Comparison of ENCODE assay signal across 1 cellular context in the genomic region with DNA sequence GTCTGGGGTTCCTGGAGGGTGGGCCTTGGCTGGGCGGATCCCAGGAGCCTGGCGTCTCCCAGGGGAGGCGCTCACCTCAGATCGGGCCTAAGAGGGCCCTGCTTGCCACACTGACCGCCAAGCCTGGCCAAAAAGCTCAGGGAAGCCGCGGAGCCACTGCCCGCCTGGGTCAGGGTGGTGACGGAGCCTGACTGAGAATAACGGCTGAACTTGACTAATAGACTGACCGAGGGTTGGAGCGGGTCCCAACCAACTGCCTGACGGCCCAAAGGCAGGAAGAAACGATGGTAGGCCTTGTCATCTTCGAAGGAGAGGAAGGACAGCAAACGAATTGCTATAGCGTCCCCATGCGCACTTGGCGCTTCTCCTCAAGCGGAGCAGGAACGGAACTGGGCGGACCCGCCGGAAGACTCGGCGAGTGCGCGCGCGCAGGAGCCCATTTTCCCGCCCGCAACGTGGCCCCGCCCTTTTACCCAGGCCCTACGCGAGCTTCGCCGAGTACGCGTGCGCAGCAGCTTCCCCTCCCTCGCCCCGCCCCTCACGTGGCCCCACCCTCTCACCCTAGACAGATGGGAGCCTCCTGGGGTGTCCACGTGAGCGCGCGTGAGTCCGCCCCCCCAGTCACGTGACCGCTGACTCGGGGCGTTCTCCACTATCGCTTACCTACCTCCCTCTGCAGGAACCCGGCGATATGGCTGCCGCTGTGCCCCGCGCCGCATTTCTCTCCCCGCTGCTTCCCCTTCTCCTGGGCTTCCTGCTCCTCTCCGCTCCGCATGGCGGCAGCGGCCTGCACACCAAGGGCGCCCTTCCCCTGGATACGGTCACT.
TF ChIP-seq lines count a peak whose summit lies in the region.

A gene (plus strand): TSS at position 652 of the 826 bp plus-strand sequence. CDS start 40 bp downstream, at position 692.
A gene (minus strand): TSS at position 391 of the 826 bp plus-strand sequence. CDS start 7,895 bp downstream, outside the sequence.

TF ChIP-seq in K562, 482 proteins besides CTCF, POLR2A, EP300 and RAD21 (continued from another document and continues in another):
- TF ChIP-seq, protein P1, sequence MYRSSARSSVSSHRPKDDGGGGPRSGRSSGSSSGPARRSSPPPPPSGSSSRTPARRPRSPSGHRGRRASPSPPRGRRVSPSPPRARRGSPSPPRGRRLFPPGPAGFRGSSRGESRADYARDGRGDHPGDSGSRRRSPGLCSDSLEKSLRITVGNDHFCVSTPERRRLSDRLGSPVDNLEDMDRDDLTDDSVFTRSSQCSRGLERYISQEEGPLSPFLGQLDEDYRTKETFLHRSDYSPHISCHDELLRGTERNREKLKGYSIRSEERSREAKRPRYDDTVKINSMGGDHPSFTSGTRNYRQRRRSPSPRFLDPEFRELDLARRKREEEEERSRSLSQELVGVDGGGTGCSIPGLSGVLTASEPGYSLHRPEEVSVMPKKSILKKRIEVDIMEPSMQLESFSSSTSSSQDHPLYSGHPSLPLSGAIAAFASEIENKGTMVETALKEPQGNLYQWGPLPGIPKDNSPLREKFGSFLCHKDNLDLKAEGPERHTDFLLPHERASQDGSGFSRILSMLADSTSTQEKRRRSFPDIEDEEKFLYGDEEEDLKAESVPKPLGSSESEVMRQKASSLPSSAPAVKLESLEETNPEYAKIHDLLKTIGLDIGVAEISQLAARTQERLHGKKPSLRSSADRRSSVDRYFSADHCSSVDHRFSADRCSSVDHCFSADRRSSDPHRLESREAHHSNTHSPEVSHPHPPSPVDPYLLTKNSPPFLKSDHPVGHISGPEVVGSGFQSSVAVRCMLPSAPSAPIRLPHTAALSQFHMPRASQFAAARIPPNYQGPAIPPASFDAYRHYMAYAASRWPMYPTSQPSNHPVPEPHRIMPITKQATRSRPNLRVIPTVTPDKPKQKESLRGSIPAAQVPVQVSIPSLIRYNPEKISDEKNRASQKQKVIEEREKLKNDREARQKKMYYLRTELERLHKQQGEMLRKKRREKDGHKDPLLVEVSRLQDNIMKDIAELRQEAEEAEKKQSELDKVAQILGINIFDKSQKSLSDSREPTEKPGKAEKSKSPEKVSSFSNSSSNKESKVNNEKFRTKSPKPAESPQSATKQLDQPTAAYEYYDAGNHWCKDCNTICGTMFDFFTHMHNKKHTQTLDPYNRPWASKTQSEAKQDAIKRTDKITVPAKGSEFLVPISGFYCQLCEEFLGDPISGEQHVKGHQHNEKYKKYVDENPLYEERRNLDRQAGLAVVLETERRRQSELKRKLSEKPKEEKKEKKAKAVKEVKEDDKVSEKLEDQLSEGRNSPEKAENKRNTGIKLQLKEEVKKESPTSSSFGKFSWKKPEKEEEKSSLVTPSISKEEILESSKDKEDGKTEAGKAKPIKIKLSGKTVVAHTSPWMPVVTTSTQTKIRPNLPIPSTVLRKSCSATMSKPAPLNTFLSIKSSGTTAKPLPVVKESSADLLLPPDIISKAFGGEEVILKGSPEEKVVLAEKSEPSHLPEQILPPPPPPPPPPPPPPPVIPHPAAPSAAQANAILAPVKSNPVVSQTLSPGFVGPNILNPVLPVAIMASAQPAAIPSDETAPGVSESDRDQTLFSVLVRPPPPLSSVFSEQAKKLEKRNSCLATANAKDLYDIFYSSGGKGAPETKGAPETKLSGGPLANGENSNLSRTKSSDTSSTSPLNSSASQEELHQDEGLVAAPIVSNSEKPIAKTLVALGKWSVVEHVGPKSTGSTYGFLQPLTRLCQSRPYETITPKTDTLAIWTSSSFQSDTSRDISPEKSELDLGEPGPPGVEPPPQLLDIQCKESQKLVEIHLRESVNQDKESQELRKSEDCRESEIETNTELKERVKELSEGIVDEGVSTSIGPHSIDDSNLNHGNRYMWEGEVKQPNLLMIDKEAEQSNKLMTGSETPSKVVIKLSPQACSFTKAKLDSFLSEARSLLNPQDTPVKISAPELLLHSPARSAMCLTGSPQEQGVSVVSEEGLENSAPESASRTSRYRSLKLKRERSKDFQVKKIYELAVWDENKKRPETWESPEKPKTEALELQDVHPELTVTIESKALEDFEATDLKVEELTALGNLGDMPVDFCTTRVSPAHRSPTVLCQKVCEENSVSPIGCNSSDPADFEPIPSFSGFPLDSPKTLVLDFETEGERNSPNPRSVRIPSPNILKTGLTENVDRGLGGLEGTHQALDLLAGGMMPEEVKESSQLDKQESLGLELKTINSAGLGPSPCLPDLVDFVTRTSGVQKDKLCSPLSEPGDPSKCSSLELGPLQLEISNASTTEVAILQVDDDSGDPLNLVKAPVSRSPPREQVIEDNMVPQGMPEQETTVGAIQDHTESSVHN (IDR thresholded peaks at IDR 0.05; ENCODE audit: borderline replicate concordance in 1 of 2, low read depth in 1 of 2): peak in 1 of 2 experiments; percentile 84; a peak in 2 of 4 replicates
- TF ChIP-seq SMAD1 (IDR thresholded peaks at IDR 0.05; ENCODE audit: low read depth, low read length, partially characterized antibody) (peak; percentile 67), TCF7 (IDR thresholded peaks at IDR 0.05; ENCODE audit: borderline replicate concordance) (no peak; the same call in 1 of the 2 replicates), ZNF764 (CRISPR knock-in tag; IDR thresholded peaks at IDR 0.05; ENCODE audit: low read depth) (no peak; the same call in 1 of the 2 replicates), ZNF696 (CRISPR knock-in tag; conservative IDR thresholded peaks at IDR 0.05) (no peak), ILK (tag; IDR thresholded peaks at IDR 0.05; ENCODE audit: borderline replicate concordance, low read depth) (no peak), ZZZ3 (IDR thresholded peaks at IDR 0.05) (no peak), SAP30 (IDR thresholded peaks at IDR 0.05; ENCODE audit: borderline replicate concordance, insufficient read depth, low read depth, low read length, poor library complexity, severe bottlenecking) (no peak), ZNF354B (CRISPR knock-in tag; IDR thresholded peaks at IDR 0.05) (no peak), TRIM24 (IDR thresholded peaks at IDR 0.05) (no peak), L3MBTL2 (IDR thresholded peaks at IDR 0.05) (peak; percentile 99), SAFB2 (IDR thresholded peaks at IDR 0.05; ENCODE audit: borderline replicate concordance, low read depth, low read length, severe bottlenecking) (no peak), RAD51 (IDR thresholded peaks at IDR 0.05; ENCODE audit: borderline replicate concordance, low read depth) (peak; percentile 100), NFXL1 (CRISPR knock-in tag; IDR thresholded peaks at IDR 0.05) (no peak), STAG1 (CRISPR knock-in tag; IDR thresholded peaks at IDR 0.05; ENCODE audit: borderline replicate concordance) (no peak), SMAD4 (CRISPR knock-in tag; conservative IDR thresholded peaks at IDR 0.05) (peak; percentile 55), BDP1 (IDR thresholded peaks at IDR 0.05; ENCODE audit: insufficient read depth, insufficient read length) (no peak), TEAD2 (tag; IDR thresholded peaks at IDR 0.05) (no peak), BRD9 (IDR thresholded peaks at IDR 0.05; ENCODE audit: low read depth, partially characterized antibody) (peak; percentile 61), ARNT (IDR thresholded peaks at IDR 0.05) (0 out of 4 replicates have a peak, but pooled peaks of 1 of the 2 experiments have one; percentile 51), FOXK1 (CRISPR knock-in tag; IDR thresholded peaks at IDR 0.05; ENCODE audit: borderline replicate concordance) (no peak; the same call in 1 of the 2 replicates), SNIP1 (IDR thresholded peaks at IDR 0.05; ENCODE audit: low read depth) (no peak), ZNF707 (CRISPR knock-in tag; conservative IDR thresholded peaks at IDR 0.05) (no peak; the same call in 1 of the 2 replicates), ZNF551 (CRISPR knock-in tag; IDR thresholded peaks at IDR 0.05) (no peak), CSDE1 (IDR thresholded peaks at IDR 0.05) (no peak), FUS (optimal IDR thresholded peaks at IDR 0.05; ENCODE audit: low read depth, low read length) (no peak)
- TF ChIP-seq, protein P2, sequence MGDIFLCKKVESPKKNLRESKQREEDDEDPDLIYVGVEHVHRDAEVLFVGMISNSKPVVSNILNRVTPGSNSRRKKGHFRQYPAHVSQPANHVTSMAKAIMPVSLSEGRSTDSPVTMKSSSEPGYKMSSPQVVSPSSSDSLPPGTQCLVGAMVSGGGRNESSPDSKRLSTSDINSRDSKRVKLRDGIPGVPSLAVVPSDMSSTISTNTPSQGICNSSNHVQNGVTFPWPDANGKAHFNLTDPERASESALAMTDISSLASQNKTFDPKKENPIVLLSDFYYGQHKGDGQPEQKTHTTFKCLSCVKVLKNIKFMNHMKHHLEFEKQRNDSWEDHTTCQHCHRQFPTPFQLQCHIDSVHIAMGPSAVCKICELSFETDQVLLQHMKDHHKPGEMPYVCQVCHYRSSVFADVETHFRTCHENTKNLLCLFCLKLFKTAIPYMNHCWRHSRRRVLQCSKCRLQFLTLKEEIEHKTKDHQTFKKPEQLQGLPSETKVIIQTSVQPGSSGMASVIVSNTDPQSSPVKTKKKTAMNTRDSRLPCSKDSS (IDR thresholded peaks at IDR 0.05; ENCODE audit: low read depth, partially characterized antibody): no peak
- TF ChIP-seq, protein P3, sequence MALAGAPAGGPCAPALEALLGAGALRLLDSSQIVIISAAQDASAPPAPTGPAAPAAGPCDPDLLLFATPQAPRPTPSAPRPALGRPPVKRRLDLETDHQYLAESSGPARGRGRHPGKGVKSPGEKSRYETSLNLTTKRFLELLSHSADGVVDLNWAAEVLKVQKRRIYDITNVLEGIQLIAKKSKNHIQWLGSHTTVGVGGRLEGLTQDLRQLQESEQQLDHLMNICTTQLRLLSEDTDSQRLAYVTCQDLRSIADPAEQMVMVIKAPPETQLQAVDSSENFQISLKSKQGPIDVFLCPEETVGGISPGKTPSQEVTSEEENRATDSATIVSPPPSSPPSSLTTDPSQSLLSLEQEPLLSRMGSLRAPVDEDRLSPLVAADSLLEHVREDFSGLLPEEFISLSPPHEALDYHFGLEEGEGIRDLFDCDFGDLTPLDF (CRISPR knock-in tag; IDR thresholded peaks at IDR 0.05): peak; percentile 98
- TF ChIP-seq, protein P4, sequence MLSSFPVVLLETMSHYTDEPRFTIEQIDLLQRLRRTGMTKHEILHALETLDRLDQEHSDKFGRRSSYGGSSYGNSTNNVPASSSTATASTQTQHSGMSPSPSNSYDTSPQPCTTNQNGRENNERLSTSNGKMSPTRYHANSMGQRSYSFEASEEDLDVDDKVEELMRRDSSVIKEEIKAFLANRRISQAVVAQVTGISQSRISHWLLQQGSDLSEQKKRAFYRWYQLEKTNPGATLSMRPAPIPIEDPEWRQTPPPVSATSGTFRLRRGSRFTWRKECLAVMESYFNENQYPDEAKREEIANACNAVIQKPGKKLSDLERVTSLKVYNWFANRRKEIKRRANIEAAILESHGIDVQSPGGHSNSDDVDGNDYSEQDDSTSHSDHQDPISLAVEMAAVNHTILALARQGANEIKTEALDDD (IDR thresholded peaks at IDR 0.05): no peak
- TF ChIP-seq, protein P5, sequence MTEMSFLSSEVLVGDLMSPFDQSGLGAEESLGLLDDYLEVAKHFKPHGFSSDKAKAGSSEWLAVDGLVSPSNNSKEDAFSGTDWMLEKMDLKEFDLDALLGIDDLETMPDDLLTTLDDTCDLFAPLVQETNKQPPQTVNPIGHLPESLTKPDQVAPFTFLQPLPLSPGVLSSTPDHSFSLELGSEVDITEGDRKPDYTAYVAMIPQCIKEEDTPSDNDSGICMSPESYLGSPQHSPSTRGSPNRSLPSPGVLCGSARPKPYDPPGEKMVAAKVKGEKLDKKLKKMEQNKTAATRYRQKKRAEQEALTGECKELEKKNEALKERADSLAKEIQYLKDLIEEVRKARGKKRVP (CRISPR knock-in tag; IDR thresholded peaks at IDR 0.05): peak; percentile 14; the same call in 1 of the 2 replicates
- TF ChIP-seq, protein P6, sequence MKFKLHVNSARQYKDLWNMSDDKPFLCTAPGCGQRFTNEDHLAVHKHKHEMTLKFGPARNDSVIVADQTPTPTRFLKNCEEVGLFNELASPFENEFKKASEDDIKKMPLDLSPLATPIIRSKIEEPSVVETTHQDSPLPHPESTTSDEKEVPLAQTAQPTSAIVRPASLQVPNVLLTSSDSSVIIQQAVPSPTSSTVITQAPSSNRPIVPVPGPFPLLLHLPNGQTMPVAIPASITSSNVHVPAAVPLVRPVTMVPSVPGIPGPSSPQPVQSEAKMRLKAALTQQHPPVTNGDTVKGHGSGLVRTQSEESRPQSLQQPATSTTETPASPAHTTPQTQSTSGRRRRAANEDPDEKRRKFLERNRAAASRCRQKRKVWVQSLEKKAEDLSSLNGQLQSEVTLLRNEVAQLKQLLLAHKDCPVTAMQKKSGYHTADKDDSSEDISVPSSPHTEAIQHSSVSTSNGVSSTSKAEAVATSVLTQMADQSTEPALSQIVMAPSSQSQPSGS (CRISPR knock-in tag; IDR thresholded peaks at IDR 0.05): no peak
- TF ChIP-seq, protein P7, sequence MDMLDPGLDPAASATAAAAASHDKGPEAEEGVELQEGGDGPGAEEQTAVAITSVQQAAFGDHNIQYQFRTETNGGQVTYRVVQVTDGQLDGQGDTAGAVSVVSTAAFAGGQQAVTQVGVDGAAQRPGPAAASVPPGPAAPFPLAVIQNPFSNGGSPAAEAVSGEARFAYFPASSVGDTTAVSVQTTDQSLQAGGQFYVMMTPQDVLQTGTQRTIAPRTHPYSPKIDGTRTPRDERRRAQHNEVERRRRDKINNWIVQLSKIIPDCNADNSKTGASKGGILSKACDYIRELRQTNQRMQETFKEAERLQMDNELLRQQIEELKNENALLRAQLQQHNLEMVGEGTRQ (CRISPR knock-in tag; IDR thresholded peaks at IDR 0.05): peak; percentile 99
- TF ChIP-seq, protein P8, sequence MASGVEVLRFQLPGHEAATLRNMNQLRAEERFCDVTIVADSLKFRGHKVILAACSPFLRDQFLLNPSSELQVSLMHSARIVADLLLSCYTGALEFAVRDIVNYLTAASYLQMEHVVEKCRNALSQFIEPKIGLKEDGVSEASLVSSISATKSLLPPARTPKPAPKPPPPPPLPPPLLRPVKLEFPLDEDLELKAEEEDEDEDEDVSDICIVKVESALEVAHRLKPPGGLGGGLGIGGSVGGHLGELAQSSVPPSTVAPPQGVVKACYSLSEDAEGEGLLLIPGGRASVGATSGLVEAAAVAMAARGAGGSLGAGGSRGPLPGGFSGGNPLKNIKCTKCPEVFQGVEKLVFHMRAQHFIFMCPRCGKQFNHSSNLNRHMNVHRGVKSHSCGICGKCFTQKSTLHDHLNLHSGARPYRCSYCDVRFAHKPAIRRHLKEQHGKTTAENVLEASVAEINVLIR (CRISPR knock-in tag; IDR thresholded peaks at IDR 0.05): no peak
- TF ChIP-seq, protein P9, sequence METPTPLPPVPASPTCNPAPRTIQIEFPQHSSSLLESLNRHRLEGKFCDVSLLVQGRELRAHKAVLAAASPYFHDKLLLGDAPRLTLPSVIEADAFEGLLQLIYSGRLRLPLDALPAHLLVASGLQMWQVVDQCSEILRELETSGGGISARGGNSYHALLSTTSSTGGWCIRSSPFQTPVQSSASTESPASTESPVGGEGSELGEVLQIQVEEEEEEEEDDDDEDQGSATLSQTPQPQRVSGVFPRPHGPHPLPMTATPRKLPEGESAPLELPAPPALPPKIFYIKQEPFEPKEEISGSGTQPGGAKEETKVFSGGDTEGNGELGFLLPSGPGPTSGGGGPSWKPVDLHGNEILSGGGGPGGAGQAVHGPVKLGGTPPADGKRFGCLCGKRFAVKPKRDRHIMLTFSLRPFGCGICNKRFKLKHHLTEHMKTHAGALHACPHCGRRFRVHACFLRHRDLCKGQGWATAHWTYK (CRISPR knock-in tag; IDR thresholded peaks at IDR 0.05): no peak
- TF ChIP-seq, protein P10, sequence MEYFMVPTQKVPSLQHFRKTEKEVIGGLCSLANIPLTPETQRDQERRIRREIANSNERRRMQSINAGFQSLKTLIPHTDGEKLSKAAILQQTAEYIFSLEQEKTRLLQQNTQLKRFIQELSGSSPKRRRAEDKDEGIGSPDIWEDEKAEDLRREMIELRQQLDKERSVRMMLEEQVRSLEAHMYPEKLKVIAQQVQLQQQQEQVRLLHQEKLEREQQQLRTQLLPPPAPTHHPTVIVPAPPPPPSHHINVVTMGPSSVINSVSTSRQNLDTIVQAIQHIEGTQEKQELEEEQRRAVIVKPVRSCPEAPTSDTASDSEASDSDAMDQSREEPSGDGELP (CRISPR knock-in tag; IDR thresholded peaks at IDR 0.05; ENCODE audit: borderline replicate concordance): peak; percentile 94
